Comparison of ENCODE assay signal across 14 cellular contexts in genomic region chr18:57150828-57151227, GRCh38. TPM values are rescaled to one million over a fixed set of nuclear protein-coding genes. Genes with fewer than 3 reads are reported as not detected.
A peak's percentile ranks its signal among the peaks of the same experiment; 100 is the strongest.
DNase-seq lines count a peak whose midpoint lies in the region; ATAC-seq and TF ChIP-seq lines count a peak whose summit lies in the region.
"Had no signal": no experiment of that assay in that cellular context is flagged by ENCODE, and none has a peak within 500 bp of the region (broad histone marks: within the 10 kb centered on the region; RNA-seq: fewer than 3 reads in every experiment).

No MANE protein-coding gene starts in this region.

- peak overlapping the region; percentile 56 for H2AFZ ChIP-seq in parathyroid adenoma

- H3K9ac ChIP-seq in parathyroid adenoma = no peak overlapping the region

- DNase-seq in NCI-H2081 (lab: John Stamatoyannopoulos, UW) (peak; percentile 59 to 74), NCI-H2081 treated with DMSO at 0.1 percent for 48 hours (lab: John Stamatoyannopoulos, UW) (no peak), NCI-H345 treated with DMSO at 0.1 percent for 48 hours (lab: John Stamatoyannopoulos, UW; ENCODE audit: unreplicated experiment) (peak; percentile 51), dermis blood vessel endothelial cell (peak; percentile 7), dedifferentiated amniotic fluid mesenchymal stem cell (ENCODE audit: extremely low spot score) (no peak), natural killer cell (no peak)
- DNase-seq in activated effector memory CD4-positive, alpha-beta T cell treated with Interleukin-2 at 50 U/mL for 16 hours = no peak
- DNase-seq: activated CD8-positive, alpha-beta memory T cell treated with anti-CD3 and anti-CD28 coated beads, Interleukin-2, amount 10 ng/mL, durations not matched to agents 7 days and 5 days; effector CD4-positive, alpha-beta T cell had no signal

- H3K79me2 ChIP-seq in parathyroid adenoma = no peaks in the 10 kb centered on the region

- H3K4me3 ChIP-seq in parathyroid adenoma (ENCODE audit: low read depth, low read length) = no peak overlapping the region
- H3K4me3 ChIP-seq: A549, thoracic aorta had no signal

- no peak overlapping the region for H3K27ac ChIP-seq in parathyroid adenoma
- H3K27ac ChIP-seq: A549, thoracic aorta had no signal

- peaks cover 2% of the 10 kb centered on the region for H3K4me1 ChIP-seq in parathyroid adenoma
- H3K4me1 ChIP-seq: A549 had no signal

- ATAC-seq in natural killer cell = no peak
- ATAC-seq: A549; activated CD8-positive, alpha-beta memory T cell treated with anti-CD3 and anti-CD28 coated beads, Interleukin-2, amount 10 ng/mL, durations not matched to agents 7 days and 5 days had no signal

- intact Hi-C loops in natural killer cell (cut with micrococcal nuclease) = no loop called here

- no peaks in the 10 kb centered on the region for H3K36me3 ChIP-seq in parathyroid adenoma (ENCODE audit: control insufficient read depth, insufficient read depth, low read length)
- H3K36me3 ChIP-seq: thoracic aorta had no signal

- no peaks in the 10 kb centered on the region for H3K9me3 ChIP-seq in parathyroid adenoma (ENCODE audit: control insufficient read depth, low read length)
- H3K9me3 ChIP-seq: A549, thoracic aorta had no signal

- no peaks in the 10 kb centered on the region for H3K4me1 Mint-ChIP-seq in natural killer cell

- H3K27me3 ChIP-seq in parathyroid adenoma (ENCODE audit: control insufficient read depth, insufficient read depth, low read length) = no peaks in the 10 kb centered on the region

- H3K9me3 Mint-ChIP-seq in natural killer cell = peaks cover 0 to 8% of the 10 kb centered on the region in 2 donors

- H3K4me3 Mint-ChIP-seq in natural killer cell = no peak overlapping the region
- H3K4me3 Mint-ChIP-seq: activated CD8-positive, alpha-beta memory T cell treated with anti-CD3 and anti-CD28 coated beads, Interleukin-2, amount 10 ng/mL, durations not matched to agents 7 days and 5 days had no signal

- H3K36me3 Mint-ChIP-seq in natural killer cell = no peaks in the 10 kb centered on the region
- H3K36me3 Mint-ChIP-seq: activated CD8-positive, alpha-beta memory T cell treated with anti-CD3 and anti-CD28 coated beads, Interleukin-2, amount 10 ng/mL, durations not matched to agents 7 days and 5 days had no signal

- H3K27ac Mint-ChIP-seq in natural killer cell = no peak overlapping the region
- H3K27ac Mint-ChIP-seq: activated CD8-positive, alpha-beta memory T cell treated with anti-CD3 and anti-CD28 coated beads, Interleukin-2, amount 10 ng/mL, durations not matched to agents 7 days and 5 days had no signal

- TF ChIP-seq CTCF in parathyroid adenoma (IDR thresholded peaks at IDR 0.05) (no peak), natural killer cell (IDR thresholded peaks at IDR 0.05) (no peak)

- peaks cover 17 to 21% of the 10 kb centered on the region in 2 donors for H3K27me3 Mint-ChIP-seq in natural killer cell (ENCODE audit: low read depth in 2 of 2)

- peak overlapping the region; percentile 6 for H3K4me2 ChIP-seq in parathyroid adenoma (ENCODE audit: low read length)
- H3K4me2 ChIP-seq: A549 had no signal

RNA-seq across cellular contexts. Expression of gene BOD1L2, which starts 3.9 kb away (rescaled TPM):
- not detected in 2 replicates for total RNA-seq in dermis blood vessel endothelial cell
- total RNA-seq in natural killer cell = not detected
- total RNA-seq: activated CD8-positive, alpha-beta memory T cell treated with anti-CD3 and anti-CD28 coated beads, Interleukin-2, amount 10 ng/mL, durations not matched to agents 7 days and 5 days; LHCN-M2; lung microvascular endothelial cell; thoracic aorta had no signal

Comparison
In these comparisons a context has a peak if more than half of its experiments do, and no peak if none do; other contexts are left out.
1. DNase-seq: peak in NCI-H2081 (2 of 2), NCI-H345 treated with DMSO at 0.1 percent for 48 hours (single experiment) and dermis blood vessel endothelial cell (single experiment); none in NCI-H2081 treated with DMSO at 0.1 percent for 48 hours (single experiment), dedifferentiated amniotic fluid mesenchymal stem cell (single experiment), activated effector memory CD4-positive, alpha-beta T cell treated with Interleukin-2 at 50 U/mL for 16 hours (single experiment) and natural killer cell (single experiment).